Comparison of ENCODE assay signal across 1 cellular context in the genomic region with DNA sequence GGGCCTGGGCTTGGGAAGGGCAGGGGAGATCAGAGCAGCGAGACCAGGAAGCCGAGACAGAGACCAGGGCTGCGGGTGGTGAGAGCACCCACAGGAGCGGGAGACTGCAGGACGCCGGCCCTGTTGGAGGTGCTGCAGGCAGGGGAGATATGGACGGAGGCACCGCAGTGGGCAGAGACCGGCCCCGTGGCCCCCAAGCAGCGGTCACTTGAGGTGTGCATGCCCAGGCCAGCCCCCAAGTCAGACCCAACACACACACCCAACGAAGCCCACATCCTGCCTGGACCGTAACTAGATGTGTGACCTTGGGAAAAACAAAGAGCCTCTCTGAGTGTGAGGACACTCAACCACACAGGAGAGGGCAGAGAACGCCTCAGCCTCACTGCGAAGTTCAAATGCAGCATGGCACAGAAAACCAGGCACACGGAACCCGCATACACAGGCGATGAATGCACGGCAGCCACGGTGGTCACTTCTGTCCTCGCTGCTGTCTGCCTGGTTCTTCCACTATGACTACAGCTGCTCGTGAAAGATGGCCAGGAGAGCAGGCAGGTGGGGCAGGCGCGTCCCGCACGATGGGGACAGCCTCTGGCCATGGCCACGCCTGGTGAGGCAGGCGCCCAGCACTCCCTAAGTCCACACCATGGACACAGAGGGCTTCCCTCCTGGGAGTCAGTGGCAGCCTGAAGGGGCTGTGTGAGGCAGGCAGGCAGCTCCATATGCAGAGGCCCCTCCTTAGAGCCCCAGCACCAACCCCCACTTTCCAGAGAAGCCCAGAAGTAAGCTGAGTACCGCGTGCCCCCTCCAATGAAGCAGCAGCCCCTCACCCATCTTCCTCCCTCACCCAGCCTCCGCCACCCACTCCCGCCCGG.
A peak's percentile ranks its signal among the peaks of the same experiment; 100 is the strongest.
TF ChIP-seq lines count a peak whose summit lies in the region.

No MANE protein-coding gene starts in this region.

TF ChIP-seq in HepG2, 621 proteins besides CTCF, POLR2A, EP300 and RAD21 (continued from another document and continues in another):
- TF ChIP-seq, protein P1, sequence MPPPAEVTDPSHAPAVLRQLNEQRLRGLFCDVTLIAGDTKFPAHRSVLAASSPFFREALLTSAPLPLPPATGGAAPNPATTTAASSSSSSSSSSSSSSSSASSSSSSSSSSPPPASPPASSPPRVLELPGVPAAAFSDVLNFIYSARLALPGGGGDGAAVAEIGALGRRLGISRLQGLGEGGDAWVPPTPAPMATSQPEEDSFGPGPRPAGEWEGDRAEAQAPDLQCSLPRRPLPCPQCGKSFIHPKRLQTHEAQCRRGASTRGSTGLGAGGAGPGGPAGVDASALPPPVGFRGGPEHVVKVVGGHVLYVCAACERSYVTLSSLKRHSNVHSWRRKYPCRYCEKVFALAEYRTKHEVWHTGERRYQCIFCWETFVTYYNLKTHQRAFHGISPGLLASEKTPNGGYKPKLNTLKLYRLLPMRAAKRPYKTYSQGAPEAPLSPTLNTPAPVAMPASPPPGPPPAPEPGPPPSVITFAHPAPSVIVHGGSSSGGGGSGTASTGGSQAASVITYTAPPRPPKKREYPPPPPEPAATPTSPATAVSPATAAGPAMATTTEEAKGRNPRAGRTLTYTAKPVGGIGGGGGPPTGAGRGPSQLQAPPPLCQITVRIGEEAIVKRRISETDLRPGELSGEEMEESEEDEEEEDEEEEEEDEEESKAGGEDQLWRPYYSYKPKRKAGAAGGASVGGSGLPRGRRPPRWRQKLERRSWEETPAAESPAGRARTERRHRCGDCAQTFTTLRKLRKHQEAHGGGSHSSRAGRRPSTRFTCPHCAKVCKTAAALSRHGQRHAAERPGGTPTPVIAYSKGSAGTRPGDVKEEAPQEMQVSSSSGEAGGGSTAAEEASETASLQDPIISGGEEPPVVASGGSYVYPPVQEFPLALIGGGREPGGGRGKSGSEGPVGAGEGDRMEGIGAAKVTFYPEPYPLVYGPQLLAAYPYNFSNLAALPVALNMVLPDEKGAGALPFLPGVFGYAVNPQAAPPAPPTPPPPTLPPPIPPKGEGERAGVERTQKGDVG (CRISPR knock-in tag; IDR thresholded peaks at IDR 0.05; ENCODE audit: borderline replicate concordance) = peak; percentile 97; the same call in 1 of the 2 replicates
- TF ChIP-seq POGZ (CRISPR knock-in tag; IDR thresholded peaks at IDR 0.05) = 0 out of 2 replicates have a peak, but pooled peaks have one; percentile 74
- no peak for TF ChIP-seq NCOA5 (CRISPR knock-in tag; IDR thresholded peaks at IDR 0.05)
- no peak for TF ChIP-seq ZNF709 (CRISPR knock-in tag; IDR thresholded peaks at IDR 0.05)
- TF ChIP-seq HNF4A (CRISPR knock-in tag; IDR thresholded peaks at IDR 0.05) = 0 out of 2 replicates have a peak, but pooled peaks have one; percentile 16
- no peak for TF ChIP-seq ZNF501 (CRISPR knock-in tag; IDR thresholded peaks at IDR 0.05)
- no peak for TF ChIP-seq ZNF75D (CRISPR knock-in tag; IDR thresholded peaks at IDR 0.05; ENCODE audit: borderline replicate concordance)
- 0 out of 2 replicates have a peak, but pooled peaks have one; percentile 17 for TF ChIP-seq NCOA2 (CRISPR knock-in tag; IDR thresholded peaks at IDR 0.05)
- TF ChIP-seq HOXA9 (CRISPR knock-in tag; IDR thresholded peaks at IDR 0.05; ENCODE audit: borderline replicate concordance) = no peak
- no peak for TF ChIP-seq ZNF207 (IDR thresholded peaks at IDR 0.05; ENCODE audit: borderline replicate concordance)
- TF ChIP-seq, protein P2, sequence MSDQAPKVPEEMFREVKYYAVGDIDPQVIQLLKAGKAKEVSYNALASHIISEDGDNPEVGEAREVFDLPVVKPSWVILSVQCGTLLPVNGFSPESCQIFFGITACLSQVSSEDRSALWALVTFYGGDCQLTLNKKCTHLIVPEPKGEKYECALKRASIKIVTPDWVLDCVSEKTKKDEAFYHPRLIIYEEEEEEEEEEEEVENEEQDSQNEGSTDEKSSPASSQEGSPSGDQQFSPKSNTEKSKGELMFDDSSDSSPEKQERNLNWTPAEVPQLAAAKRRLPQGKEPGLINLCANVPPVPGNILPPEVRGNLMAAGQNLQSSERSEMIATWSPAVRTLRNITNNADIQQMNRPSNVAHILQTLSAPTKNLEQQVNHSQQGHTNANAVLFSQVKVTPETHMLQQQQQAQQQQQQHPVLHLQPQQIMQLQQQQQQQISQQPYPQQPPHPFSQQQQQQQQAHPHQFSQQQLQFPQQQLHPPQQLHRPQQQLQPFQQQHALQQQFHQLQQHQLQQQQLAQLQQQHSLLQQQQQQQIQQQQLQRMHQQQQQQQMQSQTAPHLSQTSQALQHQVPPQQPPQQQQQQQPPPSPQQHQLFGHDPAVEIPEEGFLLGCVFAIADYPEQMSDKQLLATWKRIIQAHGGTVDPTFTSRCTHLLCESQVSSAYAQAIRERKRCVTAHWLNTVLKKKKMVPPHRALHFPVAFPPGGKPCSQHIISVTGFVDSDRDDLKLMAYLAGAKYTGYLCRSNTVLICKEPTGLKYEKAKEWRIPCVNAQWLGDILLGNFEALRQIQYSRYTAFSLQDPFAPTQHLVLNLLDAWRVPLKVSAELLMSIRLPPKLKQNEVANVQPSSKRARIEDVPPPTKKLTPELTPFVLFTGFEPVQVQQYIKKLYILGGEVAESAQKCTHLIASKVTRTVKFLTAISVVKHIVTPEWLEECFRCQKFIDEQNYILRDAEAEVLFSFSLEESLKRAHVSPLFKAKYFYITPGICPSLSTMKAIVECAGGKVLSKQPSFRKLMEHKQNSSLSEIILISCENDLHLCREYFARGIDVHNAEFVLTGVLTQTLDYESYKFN (CRISPR knock-in tag; conservative IDR thresholded peaks at IDR 0.05) = peak; percentile 56
- peak; percentile 85 for TF ChIP-seq ZMYM2 (CRISPR knock-in tag; IDR thresholded peaks at IDR 0.05)
- TF ChIP-seq, protein P3, sequence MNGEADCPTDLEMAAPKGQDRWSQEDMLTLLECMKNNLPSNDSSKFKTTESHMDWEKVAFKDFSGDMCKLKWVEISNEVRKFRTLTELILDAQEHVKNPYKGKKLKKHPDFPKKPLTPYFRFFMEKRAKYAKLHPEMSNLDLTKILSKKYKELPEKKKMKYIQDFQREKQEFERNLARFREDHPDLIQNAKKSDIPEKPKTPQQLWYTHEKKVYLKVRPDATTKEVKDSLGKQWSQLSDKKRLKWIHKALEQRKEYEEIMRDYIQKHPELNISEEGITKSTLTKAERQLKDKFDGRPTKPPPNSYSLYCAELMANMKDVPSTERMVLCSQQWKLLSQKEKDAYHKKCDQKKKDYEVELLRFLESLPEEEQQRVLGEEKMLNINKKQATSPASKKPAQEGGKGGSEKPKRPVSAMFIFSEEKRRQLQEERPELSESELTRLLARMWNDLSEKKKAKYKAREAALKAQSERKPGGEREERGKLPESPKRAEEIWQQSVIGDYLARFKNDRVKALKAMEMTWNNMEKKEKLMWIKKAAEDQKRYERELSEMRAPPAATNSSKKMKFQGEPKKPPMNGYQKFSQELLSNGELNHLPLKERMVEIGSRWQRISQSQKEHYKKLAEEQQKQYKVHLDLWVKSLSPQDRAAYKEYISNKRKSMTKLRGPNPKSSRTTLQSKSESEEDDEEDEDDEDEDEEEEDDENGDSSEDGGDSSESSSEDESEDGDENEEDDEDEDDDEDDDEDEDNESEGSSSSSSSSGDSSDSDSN (CRISPR knock-in tag; IDR thresholded peaks at IDR 0.05) = 0 out of 2 replicates have a peak, but pooled peaks have one; percentile 10
- TF ChIP-seq YEATS4 (CRISPR knock-in tag; IDR thresholded peaks at IDR 0.05; ENCODE audit: borderline replicate concordance) = no peak
- TF ChIP-seq, protein P4, sequence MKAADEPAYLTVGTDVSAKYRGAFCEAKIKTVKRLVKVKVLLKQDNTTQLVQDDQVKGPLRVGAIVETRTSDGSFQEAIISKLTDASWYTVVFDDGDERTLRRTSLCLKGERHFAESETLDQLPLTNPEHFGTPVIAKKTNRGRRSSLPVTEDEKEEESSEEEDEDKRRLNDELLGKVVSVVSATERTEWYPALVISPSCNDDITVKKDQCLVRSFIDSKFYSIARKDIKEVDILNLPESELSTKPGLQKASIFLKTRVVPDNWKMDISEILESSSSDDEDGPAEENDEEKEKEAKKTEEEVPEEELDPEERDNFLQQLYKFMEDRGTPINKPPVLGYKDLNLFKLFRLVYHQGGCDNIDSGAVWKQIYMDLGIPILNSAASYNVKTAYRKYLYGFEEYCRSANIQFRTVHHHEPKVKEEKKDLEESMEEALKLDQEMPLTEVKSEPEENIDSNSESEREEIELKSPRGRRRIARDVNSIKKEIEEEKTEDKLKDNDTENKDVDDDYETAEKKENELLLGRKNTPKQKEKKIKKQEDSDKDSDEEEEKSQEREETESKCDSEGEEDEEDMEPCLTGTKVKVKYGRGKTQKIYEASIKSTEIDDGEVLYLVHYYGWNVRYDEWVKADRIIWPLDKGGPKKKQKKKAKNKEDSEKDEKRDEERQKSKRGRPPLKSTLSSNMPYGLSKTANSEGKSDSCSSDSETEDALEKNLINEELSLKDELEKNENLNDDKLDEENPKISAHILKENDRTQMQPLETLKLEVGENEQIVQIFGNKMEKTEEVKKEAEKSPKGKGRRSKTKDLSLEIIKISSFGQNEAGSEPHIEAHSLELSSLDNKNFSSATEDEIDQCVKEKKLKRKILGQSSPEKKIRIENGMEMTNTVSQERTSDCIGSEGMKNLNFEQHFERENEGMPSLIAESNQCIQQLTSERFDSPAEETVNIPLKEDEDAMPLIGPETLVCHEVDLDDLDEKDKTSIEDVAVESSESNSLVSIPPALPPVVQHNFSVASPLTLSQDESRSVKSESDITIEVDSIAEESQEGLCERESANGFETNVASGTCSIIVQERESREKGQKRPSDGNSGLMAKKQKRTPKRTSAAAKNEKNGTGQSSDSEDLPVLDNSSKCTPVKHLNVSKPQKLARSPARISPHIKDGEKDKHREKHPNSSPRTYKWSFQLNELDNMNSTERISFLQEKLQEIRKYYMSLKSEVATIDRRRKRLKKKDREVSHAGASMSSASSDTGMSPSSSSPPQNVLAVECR (CRISPR knock-in tag; IDR thresholded peaks at IDR 0.05; ENCODE audit: borderline replicate concordance) = peak; percentile 36; the same call in 1 of the 2 replicates
- no peak for TF ChIP-seq IRX3 (CRISPR knock-in tag; IDR thresholded peaks at IDR 0.05; ENCODE audit: borderline replicate concordance, low read depth)
- TF ChIP-seq PRPF4 (IDR thresholded peaks at IDR 0.05; ENCODE audit: low read depth, low read length, poor library complexity, severe bottlenecking) = no peak
- no peak for TF ChIP-seq FOXC1 (CRISPR knock-in tag; IDR thresholded peaks at IDR 0.05; ENCODE audit: borderline replicate concordance)
- TF ChIP-seq ZC3H13 (CRISPR knock-in tag; IDR thresholded peaks at IDR 0.05) = no peak
- TF ChIP-seq, protein P5, sequence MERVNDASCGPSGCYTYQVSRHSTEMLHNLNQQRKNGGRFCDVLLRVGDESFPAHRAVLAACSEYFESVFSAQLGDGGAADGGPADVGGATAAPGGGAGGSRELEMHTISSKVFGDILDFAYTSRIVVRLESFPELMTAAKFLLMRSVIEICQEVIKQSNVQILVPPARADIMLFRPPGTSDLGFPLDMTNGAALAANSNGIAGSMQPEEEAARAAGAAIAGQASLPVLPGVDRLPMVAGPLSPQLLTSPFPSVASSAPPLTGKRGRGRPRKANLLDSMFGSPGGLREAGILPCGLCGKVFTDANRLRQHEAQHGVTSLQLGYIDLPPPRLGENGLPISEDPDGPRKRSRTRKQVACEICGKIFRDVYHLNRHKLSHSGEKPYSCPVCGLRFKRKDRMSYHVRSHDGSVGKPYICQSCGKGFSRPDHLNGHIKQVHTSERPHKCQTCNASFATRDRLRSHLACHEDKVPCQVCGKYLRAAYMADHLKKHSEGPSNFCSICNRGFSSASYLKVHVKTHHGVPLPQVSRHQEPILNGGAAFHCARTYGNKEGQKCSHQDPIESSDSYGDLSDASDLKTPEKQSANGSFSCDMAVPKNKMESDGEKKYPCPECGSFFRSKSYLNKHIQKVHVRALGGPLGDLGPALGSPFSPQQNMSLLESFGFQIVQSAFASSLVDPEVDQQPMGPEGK (CRISPR knock-in tag; IDR thresholded peaks at IDR 0.05) = peak; percentile 68
- peak; percentile 44; the same call in 1 of the 2 replicates for TF ChIP-seq HOXA3 (CRISPR knock-in tag; IDR thresholded peaks at IDR 0.05)
- TF ChIP-seq CENPT (CRISPR knock-in tag; IDR thresholded peaks at IDR 0.05; ENCODE audit: low read depth) = no peak
- TF ChIP-seq SOX5 (CRISPR knock-in tag; IDR thresholded peaks at IDR 0.05; ENCODE audit: borderline replicate concordance) = peak; percentile 44; the same call in 1 of the 2 replicates
- TF ChIP-seq, protein P6, sequence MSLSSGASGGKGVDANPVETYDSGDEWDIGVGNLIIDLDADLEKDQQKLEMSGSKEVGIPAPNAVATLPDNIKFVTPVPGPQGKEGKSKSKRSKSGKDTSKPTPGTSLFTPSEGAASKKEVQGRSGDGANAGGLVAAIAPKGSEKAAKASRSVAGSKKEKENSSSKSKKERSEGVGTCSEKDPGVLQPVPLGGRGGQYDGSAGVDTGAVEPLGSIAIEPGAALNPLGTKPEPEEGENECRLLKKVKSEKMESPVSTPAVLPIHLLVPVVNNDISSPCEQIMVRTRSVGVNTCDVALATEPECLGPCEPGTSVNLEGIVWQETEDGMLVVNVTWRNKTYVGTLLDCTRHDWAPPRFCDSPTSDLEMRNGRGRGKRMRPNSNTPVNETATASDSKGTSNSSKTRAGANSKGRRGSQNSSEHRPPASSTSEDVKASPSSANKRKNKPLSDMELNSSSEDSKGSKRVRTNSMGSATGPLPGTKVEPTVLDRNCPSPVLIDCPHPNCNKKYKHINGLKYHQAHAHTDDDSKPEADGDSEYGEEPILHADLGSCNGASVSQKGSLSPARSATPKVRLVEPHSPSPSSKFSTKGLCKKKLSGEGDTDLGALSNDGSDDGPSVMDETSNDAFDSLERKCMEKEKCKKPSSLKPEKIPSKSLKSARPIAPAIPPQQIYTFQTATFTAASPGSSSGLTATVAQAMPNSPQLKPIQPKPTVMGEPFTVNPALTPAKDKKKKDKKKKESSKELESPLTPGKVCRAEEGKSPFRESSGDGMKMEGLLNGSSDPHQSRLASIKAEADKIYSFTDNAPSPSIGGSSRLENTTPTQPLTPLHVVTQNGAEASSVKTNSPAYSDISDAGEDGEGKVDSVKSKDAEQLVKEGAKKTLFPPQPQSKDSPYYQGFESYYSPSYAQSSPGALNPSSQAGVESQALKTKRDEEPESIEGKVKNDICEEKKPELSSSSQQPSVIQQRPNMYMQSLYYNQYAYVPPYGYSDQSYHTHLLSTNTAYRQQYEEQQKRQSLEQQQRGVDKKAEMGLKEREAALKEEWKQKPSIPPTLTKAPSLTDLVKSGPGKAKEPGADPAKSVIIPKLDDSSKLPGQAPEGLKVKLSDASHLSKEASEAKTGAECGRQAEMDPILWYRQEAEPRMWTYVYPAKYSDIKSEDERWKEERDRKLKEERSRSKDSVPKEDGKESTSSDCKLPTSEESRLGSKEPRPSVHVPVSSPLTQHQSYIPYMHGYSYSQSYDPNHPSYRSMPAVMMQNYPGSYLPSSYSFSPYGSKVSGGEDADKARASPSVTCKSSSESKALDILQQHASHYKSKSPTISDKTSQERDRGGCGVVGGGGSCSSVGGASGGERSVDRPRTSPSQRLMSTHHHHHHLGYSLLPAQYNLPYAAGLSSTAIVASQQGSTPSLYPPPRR (CRISPR knock-in tag; IDR thresholded peaks at IDR 0.05; ENCODE audit: borderline replicate concordance) = no peak
